ENCODE assay signal across 7 cellular contexts in the genomic region with DNA sequence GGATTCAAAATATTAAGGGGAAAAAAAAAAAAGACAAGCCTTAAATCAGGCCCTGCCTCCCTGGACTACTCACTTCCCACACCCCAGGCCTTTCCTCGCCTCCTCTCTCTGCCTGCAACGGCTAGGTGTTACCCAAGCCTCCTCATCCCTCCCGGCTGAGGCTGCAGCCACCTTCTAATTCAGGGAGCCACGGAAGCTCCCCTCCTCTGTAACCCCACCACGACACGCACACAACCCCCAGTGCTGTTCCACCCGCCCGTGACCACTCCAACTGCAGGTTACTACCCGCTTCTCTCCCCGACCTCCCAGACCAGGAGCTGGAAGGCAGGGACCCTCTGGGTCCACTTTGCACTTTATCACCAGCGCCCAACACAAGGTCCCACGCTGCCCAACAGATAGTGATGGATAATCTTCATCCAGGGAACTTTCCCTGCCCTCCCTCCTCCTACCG. TPM values are rescaled to one million over a fixed set of nuclear protein-coding genes. Genes with fewer than 3 reads are reported as not detected.
A peak's percentile ranks its signal among the peaks of the same experiment; 100 is the strongest.
DNase-seq lines count a peak whose midpoint lies in the region; ATAC-seq and FAIRE-seq lines count a peak whose summit lies in the region.

No MANE protein-coding gene starts in this region.

- peaks cover 4% of the 10 kb centered on the region for H3K36me3 ChIP-seq in iPS-18a (ENCODE audit: control insufficient read depth, low read depth, low read length)

- H3K36me3 Mint-ChIP-seq in activated T-helper 17 cell treated with anti-CD3 and anti-CD28 coated beads, Interleukin-2, amount 50 U/mL, for 72 hours (ENCODE audit: low read depth) = peaks cover 5% of the 10 kb centered on the region

- no peaks in the 10 kb centered on the region for H3K9me3 Mint-ChIP-seq in activated T-helper 17 cell treated with anti-CD3 and anti-CD28 coated beads, Interleukin-2, amount 50 U/mL, for 72 hours

- H3K27ac Mint-ChIP-seq in activated T-helper 17 cell treated with anti-CD3 and anti-CD28 coated beads, Interleukin-2, amount 50 U/mL, for 72 hours = no peak overlapping the region

- H3K4me3 Mint-ChIP-seq in activated T-helper 17 cell treated with anti-CD3 and anti-CD28 coated beads, Interleukin-2, amount 50 U/mL, for 72 hours = peak overlapping the region; percentile 60

- H3K27ac ChIP-seq in iPS-18a (ENCODE audit: low read length) = no peak overlapping the region

- H3K4me1 ChIP-seq in iPS-18a (ENCODE audit: control insufficient read depth, low read depth, low read length) = no peaks in the 10 kb centered on the region

- no peaks in the 10 kb centered on the region for H3K9me3 ChIP-seq in iPS-18a (ENCODE audit: control insufficient read depth, low read depth, low read length)

- H3K9ac ChIP-seq in iPS-18a (ENCODE audit: low read length) = peak overlapping the region; percentile 63

- FAIRE-seq in HTR-8/SVneo (lab: Jason Lieb, UNC) = no peak

- peak; percentile 40 for DNase-seq in HTR-8/SVneo (ENCODE audit: insufficient read length, low spot score)
- DNase-seq in stromal cell of bone marrow (ENCODE audit: low read depth) = peak; percentile 39
- no peak for DNase-seq in amniotic stem cell (lab: John Stamatoyannopoulos, UW)

- H3K4me1 Mint-ChIP-seq in activated T-helper 17 cell treated with anti-CD3 and anti-CD28 coated beads, Interleukin-2, amount 50 U/mL, for 72 hours = peaks cover 8% of the 10 kb centered on the region

- H3K27me3 ChIP-seq in iPS-18a (ENCODE audit: control insufficient read depth, insufficient read depth, low read length) = no peaks in the 10 kb centered on the region

- peaks cover 36% of the 10 kb centered on the region for H3K27me3 Mint-ChIP-seq in activated T-helper 17 cell treated with anti-CD3 and anti-CD28 coated beads, Interleukin-2, amount 50 U/mL, for 72 hours

- ATAC-seq in activated T-helper 17 cell treated with anti-CD3 and anti-CD28 coated beads, Interleukin-2, amount 50 U/mL, for 72 hours (replicated peaks) = no peak
- no peak for ATAC-seq in HG03571 (IDR thresholded peaks at IDR 0.05; ENCODE audit: unreplicated experiment)
- ATAC-seq in HG03378 (IDR thresholded peaks at IDR 0.05; ENCODE audit: unreplicated experiment) = no peak

- peak overlapping the region; percentile 78 for H3K4me3 ChIP-seq in iPS-18a (ENCODE audit: low read length)

RNA-seq across cellular contexts. Expression of a gene that starts 0.9 kb away (rescaled TPM):
- total RNA-seq in activated T-helper 17 cell treated with anti-CD3 and anti-CD28 coated beads, Interleukin-2, amount 50 U/mL, for 72 hours = under 1 TPM; 0.11 to 0.53 TPM

RNA-seq across cellular contexts. Expression of a gene that starts 24.8 kb away (rescaled TPM):
- total RNA-seq in activated T-helper 17 cell treated with anti-CD3 and anti-CD28 coated beads, Interleukin-2, amount 50 U/mL, for 72 hours = 1 to 10 TPM in 1 of 2 donors, under 1 TPM in 1; 0.09 to 1.2 TPM

RNA-seq across cellular contexts. Expression of a gene that starts 36.2 kb away (rescaled TPM):
- 1 to 10 TPM; 2.1 to 5.3 TPM for total RNA-seq in activated T-helper 17 cell treated with anti-CD3 and anti-CD28 coated beads, Interleukin-2, amount 50 U/mL, for 72 hours

RNA-seq across cellular contexts. Expression of a gene that starts 36.3 kb away (rescaled TPM):
- total RNA-seq in activated T-helper 17 cell treated with anti-CD3 and anti-CD28 coated beads, Interleukin-2, amount 50 U/mL, for 72 hours = under 1 TPM in 1 of 2 donors, not detected in 1; 0.19 TPM
